28 cellular contexts compared by ENCODE assay signal in the genomic region with DNA sequence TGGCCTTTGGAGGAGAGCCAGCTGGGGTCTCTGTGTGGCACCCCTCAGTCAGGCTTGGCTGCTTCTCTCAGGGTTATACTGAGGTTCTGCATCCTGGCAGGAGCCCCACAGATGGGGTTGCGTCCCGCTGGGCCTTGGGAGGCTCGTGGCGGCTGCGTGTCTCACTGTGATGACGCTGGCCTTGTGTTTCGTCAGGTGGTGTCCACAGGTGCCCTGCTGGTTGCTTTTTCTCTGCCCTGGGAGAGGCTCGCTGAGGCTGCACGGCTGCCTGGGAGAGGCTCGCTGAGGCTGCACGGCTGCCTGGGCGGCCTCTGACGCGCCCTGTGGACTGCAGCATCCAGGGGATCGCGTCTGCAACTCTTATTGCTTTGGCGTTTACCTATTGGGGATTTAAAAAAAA.
"Had no signal": no experiment of that assay in that cellular context is flagged by ENCODE, and none has a peak within 500 bp of the region (broad histone marks: within the 10 kb centered on the region; RNA-seq: fewer than 3 reads in every experiment).

No MANE protein-coding gene starts in this region.

- H3K27ac Mint-ChIP-seq: activated T-cell treated with anti-CD3 and anti-CD28 coated beads, Interleukin-2, amount 50 U/mL, for 72 hours; dendritic cell treated with granulocyte-macrophage colony-stimulating factor and Interleukin-4, amounts not matched to agents 40 ng/mL and 50 ng/mL, for 4 days; T-helper 17 cell had no signal

- DNase-seq: activated CD4-positive, alpha-beta T cell treated with anti-CD3 and anti-CD28 coated beads, Interleukin-2, amount 50 U/mL, for 1 hour; activated CD4-positive, CD25-positive, alpha-beta regulatory T cell treated with anti-CD3 and anti-CD28 coated beads, Interleukin-2, amount 50 U/mL, for 72 hours; activated naive CD4-positive, alpha-beta T cell; activated T-cell treated with anti-CD3 and anti-CD28 coated beads for 4 hours; activated T-cell treated with anti-CD3 and anti-CD28 coated beads, Interleukin-2, amount 50 U/mL, for 72 hours; esophagus squamous epithelium; foreskin melanocyte; left lung; lower lobe of right lung; mesenchymal stem cell; naive thymus-derived CD8-positive, alpha-beta T cell; pancreas; retina; sigmoid colon; small intestine; stimulated activated CD4-positive, alpha-beta T cell treated with anti-CD3 and anti-CD28 coated beads, Interleukin-4, amount 100 ng/mL, for 24 hours; stimulated activated naive B cell treated with anti-CD40 and anti-IgM and Interleukin-4, amounts not matched to agents 10 μg/mL and 1 μg/mL and 100 μg/mL, for 72 hours; stomach; T-helper 17 cell; T1000; thyroid gland; upper lobe of right lung; WERI-Rb-1 had no signal

- H3K27me3 ChIP-seq: breast epithelium, esophagus squamous epithelium, left lung, pancreas, sigmoid colon, stomach, thyroid gland, upper lobe of right lung had no signal

- H3K4me3 Mint-ChIP-seq: activated T-cell treated with anti-CD3 and anti-CD28 coated beads, Interleukin-2, amount 50 U/mL, for 72 hours; central memory CD8-positive, alpha-beta T cell; dendritic cell treated with granulocyte-macrophage colony-stimulating factor and Interleukin-4, amounts not matched to agents 40 ng/mL and 50 ng/mL, for 4 days; naive thymus-derived CD8-positive, alpha-beta T cell; stimulated activated naive B cell treated with anti-CD40 and anti-IgM and Interleukin-4, amounts not matched to agents 10 μg/mL and 1 μg/mL and 100 μg/mL, for 72 hours; T-helper 17 cell had no signal

- H3K36me3 ChIP-seq: breast epithelium, pancreas, prostate gland, sigmoid colon had no signal

- H3K9me3 ChIP-seq: breast epithelium, esophagus squamous epithelium, left lung, lower lobe of right lung, pancreas, prostate gland, sigmoid colon, stomach, thyroid gland, upper lobe of right lung had no signal

- H3K27me3 Mint-ChIP-seq: central memory CD8-positive, alpha-beta T cell; dendritic cell treated with granulocyte-macrophage colony-stimulating factor and Interleukin-4, amounts not matched to agents 40 ng/mL and 50 ng/mL, for 4 days; naive thymus-derived CD8-positive, alpha-beta T cell; stimulated activated naive B cell treated with anti-CD40 and anti-IgM and Interleukin-4, amounts not matched to agents 10 μg/mL and 1 μg/mL and 100 μg/mL, for 72 hours; T-helper 17 cell had no signal

- ATAC-seq: activated naive CD4-positive, alpha-beta T cell treated with anti-CD3 and anti-CD28 coated beads, Interleukin-2, amount 50 U/mL, for 72 hours; activated T-cell treated with anti-CD3 and anti-CD28 coated beads, Interleukin-2, amount 50 U/mL, for 72 hours; left lung; lower lobe of right lung; naive thymus-derived CD8-positive, alpha-beta T cell; pancreas; stimulated activated naive B cell treated with anti-CD40 and anti-IgM and Interleukin-4, amounts not matched to agents 10 μg/mL and 1 μg/mL and 100 μg/mL, for 72 hours; T-helper 17 cell; upper lobe of right lung had no signal

- H3K9me3 Mint-ChIP-seq: activated naive CD4-positive, alpha-beta T cell treated with anti-CD3 and anti-CD28 coated beads, Interleukin-2, amount 50 U/mL, for 72 hours; activated T-cell treated with anti-CD3 and anti-CD28 coated beads, Interleukin-2, amount 50 U/mL, for 72 hours; central memory CD8-positive, alpha-beta T cell; dendritic cell treated with granulocyte-macrophage colony-stimulating factor and Interleukin-4, amounts not matched to agents 40 ng/mL and 50 ng/mL, for 4 days; naive thymus-derived CD8-positive, alpha-beta T cell; stimulated activated naive B cell treated with anti-CD40 and anti-IgM and Interleukin-4, amounts not matched to agents 10 μg/mL and 1 μg/mL and 100 μg/mL, for 72 hours had no signal

- H3K27ac ChIP-seq: breast epithelium, esophagus squamous epithelium, left lung, lower lobe of right lung, pancreas, prostate gland, sigmoid colon, stomach, thyroid gland, upper lobe of right lung, WERI-Rb-1 had no signal

- H3K4me3 ChIP-seq: breast epithelium, esophagus squamous epithelium, left lung, lower lobe of right lung, pancreas, prostate gland, sigmoid colon, stomach, thyroid gland, upper lobe of right lung had no signal

- H3K4me1 ChIP-seq: breast epithelium, prostate gland had no signal
